ENCODE assay signal across 8 cellular contexts in the genomic region with DNA sequence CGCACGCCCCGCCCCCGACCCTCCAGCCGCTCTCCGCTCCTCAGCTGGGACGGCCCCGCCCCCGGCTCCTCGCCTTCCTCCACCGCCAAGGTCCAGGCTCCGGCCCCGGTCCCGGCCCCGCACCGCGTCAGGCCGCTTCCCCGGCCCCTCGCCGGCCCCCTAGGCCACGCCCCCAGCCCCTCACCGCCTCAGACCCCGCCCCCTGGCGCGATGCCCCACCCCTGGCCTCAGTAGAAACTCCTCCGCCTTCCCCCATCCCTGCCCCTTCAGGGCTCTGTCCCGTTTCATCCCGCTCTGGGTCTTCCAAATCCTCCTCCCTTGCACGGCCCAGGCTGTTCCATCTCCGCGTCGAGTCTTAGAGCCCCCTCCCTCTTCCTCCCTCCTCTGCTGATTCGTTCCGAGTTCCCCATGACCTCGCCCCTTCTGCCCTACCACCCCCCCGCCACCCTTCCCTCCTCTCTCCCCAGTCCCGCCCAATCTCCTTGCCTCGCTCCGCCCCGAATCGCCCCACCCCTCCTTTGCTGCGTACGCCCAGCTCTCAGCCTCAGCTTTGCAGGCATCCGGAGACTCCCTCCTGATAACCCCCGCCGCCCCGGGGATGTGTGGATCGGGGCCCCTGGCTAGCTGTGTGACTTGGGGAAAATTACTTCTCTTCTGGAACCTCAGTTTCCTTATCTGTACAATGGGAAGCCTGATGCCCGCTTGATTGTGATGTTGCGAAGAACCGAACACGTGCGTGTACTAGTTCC. TPM values are rescaled to one million over a fixed set of nuclear protein-coding genes. Genes with fewer than 3 reads are reported as not detected.
DNase-seq lines count a peak whose midpoint lies in the region; FAIRE-seq and TF ChIP-seq lines count a peak whose summit lies in the region.

No MANE protein-coding gene starts in this region.

- H3K79me2 ChIP-seq in Karpas-422 (ENCODE audit: low read length): no peaks in the 10 kb centered on the region
- H3K79me2 ChIP-seq in neural progenitor cell (ENCODE audit: low read depth): no peaks in the 10 kb centered on the region

- H3K27ac Mint-ChIP-seq in neural progenitor cell: peak overlapping the region; percentile 79

- peak; percentile 83 for FAIRE-seq in GM18507 (lab: Jason Lieb, UNC)
- no peak for FAIRE-seq in frontal cortex (lab: Jason Lieb, UNC)

- DNase-seq in GM18507 (ENCODE audit: extremely low spot score, insufficient read length, low read depth) (peak; percentile 75), Karpas-422 (peak; percentile 94), frontal cortex (ENCODE audit: low spot score in 2 of 2) (peak; percentile 89 to 97), neural progenitor cell (ENCODE audit: low spot score) (peak; percentile 98), stomach (peak; percentile 93)
- DNase-seq in activated naive CD4-positive, alpha-beta T cell (lab: John Stamatoyannopoulos, UW): peak; percentile 49 to 91 (median 74)

- TF ChIP-seq CTCF in 22Rv1 (IDR thresholded peaks at IDR 0.05): peak; percentile 4; the same call in 1 of the 2 replicates
- no peak for TF ChIP-seq CTCF in neural progenitor cell (IDR thresholded peaks at IDR 0.05)
- no peak for TF ChIP-seq CTCF in stomach (IDR thresholded peaks at IDR 0.05)

- no peaks in the 10 kb centered on the region for H3K9me2 ChIP-seq in Karpas-422 (replicated peaks; ENCODE audit: insufficient read depth, low read length)

- TF ChIP-seq EP300 in stomach (IDR thresholded peaks at IDR 0.05): no peak

- peaks cover 48% of the 10 kb centered on the region for H3K4me1 Mint-ChIP-seq in neural progenitor cell

- no peaks in the 10 kb centered on the region for H3K9me3 Mint-ChIP-seq in neural progenitor cell

- H3K27me3 ChIP-seq in Karpas-422 (ENCODE audit: low read length) (no peaks in the 10 kb centered on the region), neural progenitor cell (peaks cover 59% of the 10 kb centered on the region), stomach (peaks cover 0 to 18% (median 0%) of the 10 kb centered on the region in 3 donors)

- H3K4me3 Mint-ChIP-seq in neural progenitor cell: peak overlapping the region; percentile 89

- H3K4me2 ChIP-seq in Karpas-422 (ENCODE audit: low read depth, low read length, poor library complexity, severe bottlenecking) (peak overlapping the region; percentile 69), neural progenitor cell (peak overlapping the region; percentile 93)

- H3F3A ChIP-seq in neural progenitor cell (ENCODE audit: low read depth): peaks cover 27% of the 10 kb centered on the region

- peaks cover 24% of the 10 kb centered on the region for H3K4me1 ChIP-seq in Karpas-422 (ENCODE audit: low read length)
- H3K4me1 ChIP-seq in neural progenitor cell: peaks cover 10% of the 10 kb centered on the region
- H3K4me1 ChIP-seq in stomach: peaks cover 18 to 51% (median 40%) of the 10 kb centered on the region in 4 donors

- H3K27ac ChIP-seq in 22Rv1 (peak overlapping the region; percentile 81), Karpas-422 (ENCODE audit: low read length) (no peak overlapping the region), neural progenitor cell (no peak overlapping the region), stomach (peak overlapping the region; percentile 81 to 96 (median 90))

- peak overlapping the region; percentile 86; the same call in 1 of the 2 replicates for H2AFZ ChIP-seq in Karpas-422 (ENCODE audit: low read length)
- peak overlapping the region; percentile 78 for H2AFZ ChIP-seq in neural progenitor cell (replicated peaks)

- WGBS in stomach, 5 donors: 6 to 9% (median 7%) methylated on average over 28 to 54 of the region's 54 CpGs

- H3K36me3 ChIP-seq in Karpas-422 (ENCODE audit: insufficient read depth, low read length) (no peaks in the 10 kb centered on the region), neural progenitor cell (no peaks in the 10 kb centered on the region), stomach (no peaks in the 10 kb centered on the region)

- peaks cover 3% of the 10 kb centered on the region for H3K36me3 Mint-ChIP-seq in neural progenitor cell

- H4K20me1 ChIP-seq in Karpas-422 (ENCODE audit: insufficient read depth, low read depth, low read length) (no peaks in the 10 kb centered on the region), neural progenitor cell (ENCODE audit: low read depth) (peaks cover 11% of the 10 kb centered on the region)

- peak overlapping the region; percentile 64; the same call in 1 of the 2 replicates for H3K4me3 ChIP-seq in Karpas-422 (ENCODE audit: low read length)
- H3K4me3 ChIP-seq in neural progenitor cell: peak overlapping the region; percentile 76
- H3K4me3 ChIP-seq in stomach: peak overlapping the region; percentile 63 to 98 (median 92)

- TF ChIP-seq POLR2A in Raji (IDR thresholded peaks at IDR 0.05; ENCODE audit: insufficient read depth, low read depth, low read length) (peak; percentile 88), stomach (IDR thresholded peaks at IDR 0.05) (no peak)

- intact Hi-C loops in stomach (cut with DNase I; ENCODE audit: low total_unique reads): no loop called here

- H3K27me3 Mint-ChIP-seq in neural progenitor cell (ENCODE audit: insufficient read depth, low read depth): peaks cover 16% of the 10 kb centered on the region

- peak overlapping the region; percentile 64 for H3K9ac ChIP-seq in Karpas-422 (ENCODE audit: low read length)
- H3K9ac ChIP-seq in neural progenitor cell: no peak overlapping the region

- no peaks in the 10 kb centered on the region for H3K9me3 ChIP-seq in Karpas-422 (ENCODE audit: low read length)
- no peaks in the 10 kb centered on the region for H3K9me3 ChIP-seq in neural progenitor cell (ENCODE audit: low read depth)
- no peaks in the 10 kb centered on the region for H3K9me3 ChIP-seq in stomach

RNA-seq across cellular contexts. Expression of a gene that starts 0.4 kb away (rescaled TPM):
- 0.60 and 0.61 TPM in 2 replicates for total RNA-seq in Karpas-422 (2014; rRNA removed; shearing (Covaris generic); ENCODE audit: low replicate concordance)
- total RNA-seq in frontal cortex (7.7 TPM), neural progenitor cell (ENCODE audit: low replicate concordance) (3.9 and 8.7 TPM in 2 replicates), stomach (100 to 1,000 TPM in 1 of 5 donors, 10 to 100 TPM in 4; 29.2 to 228 (median 45.5) TPM)
- 10 to 100 TPM; 24.9 to 27.7 (median 25.1) TPM for polyA plus RNA-seq in stomach

RNA-seq across cellular contexts. Expression of a gene that starts 46.6 kb away (rescaled TPM):
- total RNA-seq in Karpas-422 (2014; rRNA removed; shearing (Covaris generic); ENCODE audit: low replicate concordance): 6.6 and 8.0 TPM in 2 replicates
- 1.2 TPM for total RNA-seq in frontal cortex
- total RNA-seq in neural progenitor cell (ENCODE audit: low replicate concordance): 3.4 and 7.0 TPM in 2 replicates
- total RNA-seq in stomach: 10 to 100 TPM in 1 of 5 donors, 1 to 10 TPM in 3, under 1 TPM in 1; 0.58 to 27.8 (median 3.5) TPM
- polyA plus RNA-seq in stomach: 1 to 10 TPM in 1 of 3 donors, under 1 TPM in 2; 0.61 to 3.2 (median 0.87) TPM

RNA-seq across cellular contexts. Expression of a gene that starts 59.9 kb away (rescaled TPM):
- total RNA-seq in Karpas-422 (2014; rRNA removed; shearing (Covaris generic); ENCODE audit: low replicate concordance): not detected in 2 replicates
- total RNA-seq in frontal cortex: 2.0 TPM
- 0.53 and 0.54 TPM in 2 replicates for total RNA-seq in neural progenitor cell (ENCODE audit: low replicate concordance)
- 100 to 1,000 TPM in 2 of 5 donors, 10 to 100 TPM in 3; 44.9 to 155 (median 91.1) TPM for total RNA-seq in stomach
- 100 to 1,000 TPM in 1 of 3 donors, 10 to 100 TPM in 2; 44.1 to 133 (median 75.6) TPM for polyA plus RNA-seq in stomach

Comparison
In these comparisons a context has a peak if more than half of its experiments do, and no peak if none do; other contexts are left out.
1. H3K27ac ChIP-seq: peak in 22Rv1 (single experiment) and stomach (5 of 5); none in Karpas-422 (single experiment) and neural progenitor cell (single experiment).
2. RNA of a gene that starts 59.9 kb away (total RNA-seq): 44.9 to 155 TPM in stomach; 2.0 TPM in frontal cortex (single experiment), 0.53 to 0.54 TPM in neural progenitor cell and not detected in Karpas-422; every median in the first group is over 10 times any median in the second.
3. Peak in every context shown above with its lines, with median percentiles within 50 percentile points of each other: DNase-seq and H3K4me3 ChIP-seq.